Comparison of ENCODE assay signal across 9 cellular contexts in the genomic region with DNA sequence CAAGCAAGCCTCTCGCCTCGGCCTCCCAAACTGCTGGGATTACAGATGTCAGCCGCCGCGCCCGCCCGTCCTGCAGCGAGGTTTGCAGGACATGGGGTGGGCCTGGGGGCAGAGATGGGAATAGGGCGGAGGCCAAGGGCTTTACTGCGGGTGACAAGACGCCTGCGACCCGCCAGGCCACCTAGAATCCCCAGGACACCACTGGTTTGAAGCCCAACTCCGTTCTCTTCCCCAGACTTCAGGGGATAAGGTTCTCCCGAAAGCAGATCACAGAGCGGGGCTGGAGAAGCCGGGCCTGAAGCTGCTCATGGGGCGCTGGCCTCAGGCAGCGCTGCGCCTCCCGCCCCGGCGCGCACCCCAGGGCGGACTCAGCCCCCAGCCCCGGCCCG. TPM values are rescaled to one million over a fixed set of nuclear protein-coding genes. Genes with fewer than 3 reads are reported as not detected.
DNase-seq lines count a peak whose midpoint lies in the region; ATAC-seq and TF ChIP-seq lines count a peak whose summit lies in the region.
"Had no signal": no experiment of that assay in that cellular context is flagged by ENCODE, and none has a peak within 500 bp of the region (broad histone marks: within the 10 kb centered on the region; RNA-seq: fewer than 3 reads in every experiment).

No MANE protein-coding gene starts in this region.

- WGBS in heart left ventricle, 4 donors: 1% methylated on average over 16 to 27 of the region's 27 CpGs

- peak overlapping the region; percentile 97 for H3K4me3 ChIP-seq in GM06990 (replicated peaks; ENCODE audit: low read depth, low read length)
- peak overlapping the region; percentile 78 to 100 (median 93) for H3K4me3 ChIP-seq in heart left ventricle
- peak overlapping the region; percentile 98 for H3K4me3 ChIP-seq in skeletal muscle satellite cell (ENCODE audit: low read length)

- peak overlapping the region; percentile 95 for H3K27ac ChIP-seq in VCaP
- H3K27ac ChIP-seq in heart left ventricle: peak overlapping the region; percentile 86 to 99 (median 96)

- TF ChIP-seq CTCF in GM06990 (IDR thresholded peaks at IDR 0.05; ENCODE audit: insufficient read depth, low read length, poor library complexity, severe bottlenecking) (no peak), VCaP (conservative IDR thresholded peaks at IDR 0.05) (no peak), heart left ventricle (IDR thresholded peaks at IDR 0.05) (no peak)

- H3K4me2 ChIP-seq in skeletal muscle satellite cell (ENCODE audit: low read length): peak overlapping the region; percentile 90

- H3K27me3 ChIP-seq in GM06990 (replicated peaks; ENCODE audit: control insufficient read depth, insufficient read depth, low read length): no peaks in the 10 kb centered on the region
- no peaks in the 10 kb centered on the region for H3K27me3 ChIP-seq in heart left ventricle
- no peaks in the 10 kb centered on the region for H3K27me3 ChIP-seq in skeletal muscle satellite cell (ENCODE audit: control insufficient read depth, insufficient read depth, low read length)

- H3K4me1 ChIP-seq in heart left ventricle: peaks cover 7 to 83% (median 55%) of the 10 kb centered on the region in 12 donors
- H3K4me1 ChIP-seq in skeletal muscle satellite cell (ENCODE audit: control insufficient read depth, insufficient read depth, low read length): peaks cover 70% of the 10 kb centered on the region

- peaks cover 23% of the 10 kb centered on the region for H3K36me3 ChIP-seq in GM06990 (ENCODE audit: control insufficient read depth, insufficient read depth, low read length)
- H3K36me3 ChIP-seq in heart left ventricle: peaks cover 0 to 44% (median 36%) of the 10 kb centered on the region in 9 donors
- H3K36me3 ChIP-seq in skeletal muscle satellite cell (ENCODE audit: insufficient read depth, low read length): peaks cover 43% of the 10 kb centered on the region

- H3K9me3 ChIP-seq in heart left ventricle (no peaks in the 10 kb centered on the region), skeletal muscle satellite cell (replicated peaks; ENCODE audit: low read length) (no peaks in the 10 kb centered on the region)

- peak; percentile 26 for ATAC-seq in HG02840 (IDR thresholded peaks at IDR 0.05; ENCODE audit: low FRiP score, unreplicated experiment)
- peak in 2 of 4 donors; percentile 2 to 9 for ATAC-seq in heart left ventricle

- intact Hi-C loops in heart left ventricle (cut with DNase I): loop anchor here in 2 of 10 donors (1.0 to 5.0 kb wide), 2 partner anchors 33 to 35 kb away; a partner anchor contains a TSS

- TF ChIP-seq POLR2A in heart left ventricle (IDR thresholded peaks at IDR 0.05): no peak

- DNase-seq in GM06990 (ENCODE audit: extremely low read depth, insufficient read length): no peak
- DNase-seq in heart left ventricle: no peak
- no peak for DNase-seq in AG08396 (ENCODE audit: low spot score)
- no peak for DNase-seq in NCI-H187 (lab: John Stamatoyannopoulos, UW)
- DNase-seq in foreskin melanocyte: no peak

- H3K9ac ChIP-seq in skeletal muscle satellite cell (ENCODE audit: low read depth, low read length): peak overlapping the region; percentile 97

RNA-seq across cellular contexts. Expression of a gene that starts 0.4 kb away (rescaled TPM):
- 100 to 1,000 TPM in 8 of 9 donors, 10 to 100 TPM in 1; 74.4 to 267 (median 207) TPM for total RNA-seq in heart left ventricle
- polyA plus RNA-seq in heart left ventricle: 100 to 1,000 TPM; 217 to 227 TPM
- 122 and 169 TPM in 2 replicates for total RNA-seq in skeletal muscle satellite cell (2012; rRNA removed)

RNA-seq across cellular contexts. Expression of a gene that starts 0.7 kb away (rescaled TPM):
- total RNA-seq in heart left ventricle: 10 to 100 TPM; 22.7 to 93.0 (median 31.3) TPM
- 10 to 100 TPM; 31.2 to 52.5 TPM for polyA plus RNA-seq in heart left ventricle
- 120 and 175 TPM in 2 replicates for total RNA-seq in skeletal muscle satellite cell (2012; rRNA removed)

RNA-seq across cellular contexts. Expression of a gene that starts 9.2 kb away (rescaled TPM):
- 100 to 1,000 TPM; 323 to 682 (median 454) TPM for total RNA-seq in heart left ventricle
- 100 to 1,000 TPM; 560 to 817 TPM for polyA plus RNA-seq in heart left ventricle
- 301 and 379 TPM in 2 replicates for total RNA-seq in skeletal muscle satellite cell (2012; rRNA removed)

RNA-seq across cellular contexts. Expression of a gene that starts 14.3 kb away (rescaled TPM):
- 10 to 100 TPM; 13.3 to 22.4 (median 17.7) TPM for total RNA-seq in heart left ventricle
- polyA plus RNA-seq in heart left ventricle: 10 to 100 TPM in 1 of 2 donors, 1 to 10 TPM in 1; 8.8 to 43.5 TPM
- total RNA-seq in skeletal muscle satellite cell (2012; rRNA removed): 4.1 and 6.8 TPM in 2 replicates
- total RNA-seq: SK-MEL-5 had no signal

RNA-seq across cellular contexts. Expression of a gene that starts 23.3 kb away (rescaled TPM):
- total RNA-seq in heart left ventricle: 100 to 1,000 TPM; 141 to 348 (median 232) TPM
- polyA plus RNA-seq in heart left ventricle: 100 to 1,000 TPM; 112 to 133 TPM
- total RNA-seq in skeletal muscle satellite cell (2012; rRNA removed): 35.0 and 39.8 TPM in 2 replicates
